Comparison of ENCODE assay signal across 1 cellular context in the genomic region with DNA sequence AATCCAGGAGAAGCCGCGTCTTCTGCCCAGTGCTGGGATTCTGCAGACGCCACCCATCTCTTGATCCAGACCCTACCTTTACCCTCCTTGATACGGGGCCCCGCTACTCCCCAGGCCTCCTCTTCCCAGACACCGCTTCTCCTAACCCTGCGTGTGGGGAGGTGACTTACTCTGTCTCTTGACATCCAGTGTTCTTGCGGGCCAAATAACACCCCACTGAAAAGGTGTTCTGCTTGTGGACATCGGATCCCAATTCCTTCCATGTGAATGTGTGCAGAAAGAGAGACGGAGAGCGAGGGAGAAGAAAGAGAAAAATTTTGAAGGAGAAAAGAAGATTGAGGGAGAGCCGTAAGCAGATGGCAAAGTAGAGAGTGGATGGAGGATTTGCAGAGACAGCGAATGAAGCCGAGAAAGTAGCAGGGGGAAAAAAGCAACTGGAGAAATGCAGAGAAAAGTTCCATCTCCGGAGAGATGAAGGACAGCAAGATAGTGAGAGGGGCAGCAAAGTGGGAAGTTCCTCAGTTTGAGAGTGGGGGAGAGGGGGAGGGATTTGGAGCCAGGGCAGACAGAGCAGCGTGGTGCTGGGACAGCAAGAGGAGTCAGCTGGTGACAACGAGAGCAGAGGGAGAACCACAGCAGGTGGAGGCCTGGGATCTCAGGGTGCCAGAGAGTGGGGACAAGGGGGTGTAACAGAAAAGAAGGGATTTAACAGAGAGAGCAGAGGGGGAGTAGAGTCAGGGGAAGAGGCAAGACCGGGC.
TF ChIP-seq lines count a peak whose summit lies in the region.

No MANE protein-coding gene starts in this region.

TF ChIP-seq in K562, 482 proteins besides CTCF, POLR2A, EP300 and RAD21 (continued from another document):
- TF ChIP-seq ZNF551 (CRISPR knock-in tag; IDR thresholded peaks at IDR 0.05) (no peak), MTA1 (IDR thresholded peaks at IDR 0.05; ENCODE audit: borderline replicate concordance) (no peak), GABPB2 (CRISPR knock-in tag; conservative IDR thresholded peaks at IDR 0.05) (no peak), CSDE1 (IDR thresholded peaks at IDR 0.05) (no peak), ZNF431 (CRISPR knock-in tag; IDR thresholded peaks at IDR 0.05) (no peak), NCOA6 (IDR thresholded peaks at IDR 0.05) (no peak), THRAP3 (IDR thresholded peaks at IDR 0.05; ENCODE audit: borderline replicate concordance) (no peak), ESRRA (IDR thresholded peaks at IDR 0.05; ENCODE audit: borderline replicate concordance, low read depth) (0 out of 2 replicates have a peak, but pooled peaks have one; percentile 1)
- TF ChIP-seq, protein P1, sequence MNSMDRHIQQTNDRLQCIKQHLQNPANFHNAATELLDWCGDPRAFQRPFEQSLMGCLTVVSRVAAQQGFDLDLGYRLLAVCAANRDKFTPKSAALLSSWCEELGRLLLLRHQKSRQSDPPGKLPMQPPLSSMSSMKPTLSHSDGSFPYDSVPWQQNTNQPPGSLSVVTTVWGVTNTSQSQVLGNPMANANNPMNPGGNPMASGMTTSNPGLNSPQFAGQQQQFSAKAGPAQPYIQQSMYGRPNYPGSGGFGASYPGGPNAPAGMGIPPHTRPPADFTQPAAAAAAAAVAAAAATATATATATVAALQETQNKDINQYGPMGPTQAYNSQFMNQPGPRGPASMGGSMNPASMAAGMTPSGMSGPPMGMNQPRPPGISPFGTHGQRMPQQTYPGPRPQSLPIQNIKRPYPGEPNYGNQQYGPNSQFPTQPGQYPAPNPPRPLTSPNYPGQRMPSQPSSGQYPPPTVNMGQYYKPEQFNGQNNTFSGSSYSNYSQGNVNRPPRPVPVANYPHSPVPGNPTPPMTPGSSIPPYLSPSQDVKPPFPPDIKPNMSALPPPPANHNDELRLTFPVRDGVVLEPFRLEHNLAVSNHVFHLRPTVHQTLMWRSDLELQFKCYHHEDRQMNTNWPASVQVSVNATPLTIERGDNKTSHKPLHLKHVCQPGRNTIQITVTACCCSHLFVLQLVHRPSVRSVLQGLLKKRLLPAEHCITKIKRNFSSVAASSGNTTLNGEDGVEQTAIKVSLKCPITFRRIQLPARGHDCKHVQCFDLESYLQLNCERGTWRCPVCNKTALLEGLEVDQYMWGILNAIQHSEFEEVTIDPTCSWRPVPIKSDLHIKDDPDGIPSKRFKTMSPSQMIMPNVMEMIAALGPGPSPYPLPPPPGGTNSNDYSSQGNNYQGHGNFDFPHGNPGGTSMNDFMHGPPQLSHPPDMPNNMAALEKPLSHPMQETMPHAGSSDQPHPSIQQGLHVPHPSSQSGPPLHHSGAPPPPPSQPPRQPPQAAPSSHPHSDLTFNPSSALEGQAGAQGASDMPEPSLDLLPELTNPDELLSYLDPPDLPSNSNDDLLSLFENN (IDR thresholded peaks at IDR 0.05; ENCODE audit: low read depth in 2 of 2, low read length in 2 of 2), result 0 out of 4 replicates have a peak, but pooled peaks of 1 of the 2 experiments have one; percentile 0
- TF ChIP-seq, protein P2, sequence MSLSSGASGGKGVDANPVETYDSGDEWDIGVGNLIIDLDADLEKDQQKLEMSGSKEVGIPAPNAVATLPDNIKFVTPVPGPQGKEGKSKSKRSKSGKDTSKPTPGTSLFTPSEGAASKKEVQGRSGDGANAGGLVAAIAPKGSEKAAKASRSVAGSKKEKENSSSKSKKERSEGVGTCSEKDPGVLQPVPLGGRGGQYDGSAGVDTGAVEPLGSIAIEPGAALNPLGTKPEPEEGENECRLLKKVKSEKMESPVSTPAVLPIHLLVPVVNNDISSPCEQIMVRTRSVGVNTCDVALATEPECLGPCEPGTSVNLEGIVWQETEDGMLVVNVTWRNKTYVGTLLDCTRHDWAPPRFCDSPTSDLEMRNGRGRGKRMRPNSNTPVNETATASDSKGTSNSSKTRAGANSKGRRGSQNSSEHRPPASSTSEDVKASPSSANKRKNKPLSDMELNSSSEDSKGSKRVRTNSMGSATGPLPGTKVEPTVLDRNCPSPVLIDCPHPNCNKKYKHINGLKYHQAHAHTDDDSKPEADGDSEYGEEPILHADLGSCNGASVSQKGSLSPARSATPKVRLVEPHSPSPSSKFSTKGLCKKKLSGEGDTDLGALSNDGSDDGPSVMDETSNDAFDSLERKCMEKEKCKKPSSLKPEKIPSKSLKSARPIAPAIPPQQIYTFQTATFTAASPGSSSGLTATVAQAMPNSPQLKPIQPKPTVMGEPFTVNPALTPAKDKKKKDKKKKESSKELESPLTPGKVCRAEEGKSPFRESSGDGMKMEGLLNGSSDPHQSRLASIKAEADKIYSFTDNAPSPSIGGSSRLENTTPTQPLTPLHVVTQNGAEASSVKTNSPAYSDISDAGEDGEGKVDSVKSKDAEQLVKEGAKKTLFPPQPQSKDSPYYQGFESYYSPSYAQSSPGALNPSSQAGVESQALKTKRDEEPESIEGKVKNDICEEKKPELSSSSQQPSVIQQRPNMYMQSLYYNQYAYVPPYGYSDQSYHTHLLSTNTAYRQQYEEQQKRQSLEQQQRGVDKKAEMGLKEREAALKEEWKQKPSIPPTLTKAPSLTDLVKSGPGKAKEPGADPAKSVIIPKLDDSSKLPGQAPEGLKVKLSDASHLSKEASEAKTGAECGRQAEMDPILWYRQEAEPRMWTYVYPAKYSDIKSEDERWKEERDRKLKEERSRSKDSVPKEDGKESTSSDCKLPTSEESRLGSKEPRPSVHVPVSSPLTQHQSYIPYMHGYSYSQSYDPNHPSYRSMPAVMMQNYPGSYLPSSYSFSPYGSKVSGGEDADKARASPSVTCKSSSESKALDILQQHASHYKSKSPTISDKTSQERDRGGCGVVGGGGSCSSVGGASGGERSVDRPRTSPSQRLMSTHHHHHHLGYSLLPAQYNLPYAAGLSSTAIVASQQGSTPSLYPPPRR (CRISPR knock-in tag; IDR thresholded peaks at IDR 0.05; ENCODE audit: borderline replicate concordance), result no peak
- TF ChIP-seq, protein P3, sequence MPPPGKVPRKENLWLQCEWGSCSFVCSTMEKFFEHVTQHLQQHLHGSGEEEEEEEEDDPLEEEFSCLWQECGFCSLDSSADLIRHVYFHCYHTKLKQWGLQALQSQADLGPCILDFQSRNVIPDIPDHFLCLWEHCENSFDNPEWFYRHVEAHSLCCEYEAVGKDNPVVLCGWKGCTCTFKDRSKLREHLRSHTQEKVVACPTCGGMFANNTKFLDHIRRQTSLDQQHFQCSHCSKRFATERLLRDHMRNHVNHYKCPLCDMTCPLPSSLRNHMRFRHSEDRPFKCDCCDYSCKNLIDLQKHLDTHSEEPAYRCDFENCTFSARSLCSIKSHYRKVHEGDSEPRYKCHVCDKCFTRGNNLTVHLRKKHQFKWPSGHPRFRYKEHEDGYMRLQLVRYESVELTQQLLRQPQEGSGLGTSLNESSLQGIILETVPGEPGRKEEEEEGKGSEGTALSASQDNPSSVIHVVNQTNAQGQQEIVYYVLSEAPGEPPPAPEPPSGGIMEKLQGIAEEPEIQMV (tag; conservative IDR thresholded peaks at IDR 0.05; ENCODE audit: low read depth), result peak; percentile 33; the same call in 1 of the 2 replicates
